19 cellular contexts compared by ENCODE assay signal in genomic region chr12:47224563-47225133, GRCh38.
DNase-seq lines count a peak whose midpoint lies in the region; ATAC-seq, FAIRE-seq and TF ChIP-seq lines count a peak whose summit lies in the region.
"Had no signal": no experiment of that assay in that cellular context is flagged by ENCODE, and none has a peak within 500 bp of the region (broad histone marks: within the 10 kb centered on the region; RNA-seq: fewer than 3 reads in every experiment).

No MANE protein-coding gene starts in this region.

- peaks cover 11% of the 10 kb centered on the region for H3K36me3 ChIP-seq in CD8-positive, alpha-beta T cell (ENCODE audit: insufficient read depth, low read length)
- H3K36me3 ChIP-seq in keratinocyte (ENCODE audit: control insufficient read depth in 2 of 2, extremely low read depth in 1 of 2, insufficient read depth in 2 of 2, low read length in 2 of 2): no peaks in the 10 kb centered on the region
- peaks cover 24% of the 10 kb centered on the region for H3K36me3 ChIP-seq in effector memory CD4-positive, alpha-beta T cell (ENCODE audit: control insufficient read depth, insufficient read depth, low read length)
- H3K36me3 ChIP-seq: breast epithelium, prostate gland, transverse colon, WERI-Rb-1 had no signal

- intact Hi-C loops in CD8-positive, alpha-beta T cell (cut with DNase I, micrococcal nuclease): loop anchor here (1.0 to 5.0 kb wide), 2 partner anchors 12 to 83 kb away; no protein-coding TSS in a partner anchor
- intact Hi-C loops in CD14-positive monocyte (cut with micrococcal nuclease): no loop called here

- no peaks in the 10 kb centered on the region for H3K27me3 ChIP-seq in CD8-positive, alpha-beta T cell (ENCODE audit: insufficient read depth, low read length)
- no peaks in the 10 kb centered on the region for H3K27me3 ChIP-seq in keratinocyte (ENCODE audit: control insufficient read depth, extremely low read depth, insufficient read depth, low read length)
- no peaks in the 10 kb centered on the region for H3K27me3 ChIP-seq in effector memory CD4-positive, alpha-beta T cell (replicated peaks; ENCODE audit: control insufficient read depth, insufficient read depth, low read length, poor library complexity, severe bottlenecking)
- H3K27me3 ChIP-seq: breast epithelium, transverse colon had no signal

- ATAC-seq in CD8-positive, alpha-beta T cell: peak; percentile 14
- no peak for ATAC-seq in activated CD8-positive, alpha-beta T cell treated with anti-CD3 and anti-CD28 coated beads, Interleukin-2, amount 10 ng/mL, durations not matched to agents 7 days and 5 days

- H3K4me1 Mint-ChIP-seq in CD8-positive, alpha-beta T cell (ENCODE audit: low read depth): peaks cover 84% of the 10 kb centered on the region
- peaks cover 76% of the 10 kb centered on the region for H3K4me1 Mint-ChIP-seq in activated CD8-positive, alpha-beta T cell treated with anti-CD3 and anti-CD28 coated beads, Interleukin-2, amount 10 ng/mL, durations not matched to agents 7 days and 5 days (ENCODE audit: low read depth)
- H3K4me1 Mint-ChIP-seq in CD14-positive monocyte: peaks cover 26% of the 10 kb centered on the region

- H3K36me3 Mint-ChIP-seq in CD8-positive, alpha-beta T cell: peaks cover 84% of the 10 kb centered on the region
- H3K36me3 Mint-ChIP-seq in activated CD8-positive, alpha-beta T cell treated with anti-CD3 and anti-CD28 coated beads, Interleukin-2, amount 10 ng/mL, durations not matched to agents 7 days and 5 days (ENCODE audit: low read depth): peaks cover 78% of the 10 kb centered on the region
- H3K36me3 Mint-ChIP-seq in CD14-positive monocyte: peaks cover 0 to 4% of the 10 kb centered on the region in 2 donors

- no peaks in the 10 kb centered on the region for H3K9me1 ChIP-seq in keratinocyte (ENCODE audit: control insufficient read depth, extremely low read depth, insufficient read depth, low read length)

- H3K9me3 Mint-ChIP-seq in CD8-positive, alpha-beta T cell: no peaks in the 10 kb centered on the region
- no peaks in the 10 kb centered on the region for H3K9me3 Mint-ChIP-seq in activated CD8-positive, alpha-beta T cell treated with anti-CD3 and anti-CD28 coated beads, Interleukin-2, amount 10 ng/mL, durations not matched to agents 7 days and 5 days (ENCODE audit: insufficient read depth)
- H3K9me3 Mint-ChIP-seq in CD14-positive monocyte: no peaks in the 10 kb centered on the region

- no peaks in the 10 kb centered on the region for H3K79me2 ChIP-seq in keratinocyte (ENCODE audit: control insufficient read depth, insufficient read depth, low read length)

- no peak overlapping the region for H3K4me3 ChIP-seq in CD8-positive, alpha-beta T cell (ENCODE audit: low read depth, low read length)
- no peak overlapping the region for H3K4me3 ChIP-seq in keratinocyte (ENCODE audit: control insufficient read depth in 2 of 3, extremely low read depth in 1 of 3, insufficient read depth in 2 of 3, low read depth in 1 of 3, low read length in 3 of 3)
- no peak overlapping the region for H3K4me3 ChIP-seq in effector memory CD4-positive, alpha-beta T cell (ENCODE audit: insufficient read depth, low read depth, low read length, poor library complexity, severe bottlenecking)
- H3K4me3 ChIP-seq: breast epithelium, mucosa of descending colon, prostate gland had no signal

- dilution Hi-C loops in keratinocyte (cut with MboI; ENCODE audit: extremely low pct_ligation_motif_present, low sequenced_read_pairs): no loop called here

- H2AFZ ChIP-seq in keratinocyte (ENCODE audit: control insufficient read depth, low read length): no peak overlapping the region

- H3K27me3 Mint-ChIP-seq in CD8-positive, alpha-beta T cell (ENCODE audit: low read depth): no peaks in the 10 kb centered on the region
- H3K27me3 Mint-ChIP-seq in activated CD8-positive, alpha-beta T cell treated with anti-CD3 and anti-CD28 coated beads, Interleukin-2, amount 10 ng/mL, durations not matched to agents 7 days and 5 days (ENCODE audit: low read depth): no peaks in the 10 kb centered on the region
- H3K27me3 Mint-ChIP-seq in CD14-positive monocyte (ENCODE audit: low read depth in 3 of 3): no peaks in the 10 kb centered on the region

- no peak overlapping the region for H3K4me2 ChIP-seq in keratinocyte (ENCODE audit: control insufficient read depth, extremely low read depth, insufficient read depth, low read depth, low read length)
- H3K4me2 ChIP-seq: SK-N-SH had no signal

- H3K27ac Mint-ChIP-seq in CD8-positive, alpha-beta T cell: peak overlapping the region; percentile 93
- peak overlapping the region; percentile 82 for H3K27ac Mint-ChIP-seq in activated CD8-positive, alpha-beta T cell treated with anti-CD3 and anti-CD28 coated beads, Interleukin-2, amount 10 ng/mL, durations not matched to agents 7 days and 5 days
- H3K27ac Mint-ChIP-seq in CD14-positive monocyte: no peak overlapping the region

- peaks cover 66% of the 10 kb centered on the region for H3K4me1 ChIP-seq in CD8-positive, alpha-beta T cell (ENCODE audit: insufficient read depth, low read length)
- peaks cover 28% of the 10 kb centered on the region for H3K4me1 ChIP-seq in keratinocyte (ENCODE audit: control insufficient read depth, extremely low read depth, insufficient read depth, low read length)
- H3K4me1 ChIP-seq in effector memory CD4-positive, alpha-beta T cell (ENCODE audit: control insufficient read depth, insufficient read depth, low read length, poor library complexity, severe bottlenecking): peaks cover 30% of the 10 kb centered on the region
- H3K4me1 ChIP-seq: breast epithelium, prostate gland had no signal

- H3K27ac ChIP-seq in 22Rv1 (peak overlapping the region; percentile 77), keratinocyte (ENCODE audit: control insufficient read depth, insufficient read depth, low read length) (no peak overlapping the region)
- H3K27ac ChIP-seq in CD8-positive, alpha-beta T cell (ENCODE audit: low read depth, low read length): peak overlapping the region; percentile 11
- H3K27ac ChIP-seq in effector memory CD4-positive, alpha-beta T cell (ENCODE audit: insufficient read depth, low read length, poor library complexity, severe bottlenecking): no peak overlapping the region
- H3K27ac ChIP-seq: prostate gland, WERI-Rb-1 had no signal

- no peak overlapping the region for H3K9ac ChIP-seq in keratinocyte (ENCODE audit: control insufficient read depth, extremely low read depth, insufficient read depth, low read length)
- H3K9ac ChIP-seq: SK-N-SH had no signal

- H3K4me3 Mint-ChIP-seq in CD8-positive, alpha-beta T cell: peak overlapping the region; percentile 83
- H3K4me3 Mint-ChIP-seq in activated CD8-positive, alpha-beta T cell treated with anti-CD3 and anti-CD28 coated beads, Interleukin-2, amount 10 ng/mL, durations not matched to agents 7 days and 5 days: peak overlapping the region; percentile 70
- H3K4me3 Mint-ChIP-seq in CD14-positive monocyte: no peak overlapping the region

- no peaks in the 10 kb centered on the region for H3K9me3 ChIP-seq in CD8-positive, alpha-beta T cell (ENCODE audit: low read length)
- H3K9me3 ChIP-seq in keratinocyte (ENCODE audit: control insufficient read depth, low read depth, low read length): no peaks in the 10 kb centered on the region
- H3K9me3 ChIP-seq in effector memory CD4-positive, alpha-beta T cell (ENCODE audit: control insufficient read depth, low read length): no peaks in the 10 kb centered on the region
- H3K9me3 ChIP-seq: breast epithelium, mucosa of descending colon, prostate gland, SK-N-SH, transverse colon had no signal

- TF ChIP-seq CTCF in 22Rv1 (IDR thresholded peaks at IDR 0.05) (no peak), keratinocyte (optimal IDR thresholded peaks at IDR 0.05 in 1 of 3, IDR thresholded peaks at IDR 0.05 in 1 of 3, conservative IDR thresholded peaks at IDR 0.05 in 1 of 3; ENCODE audit: extremely low read depth in 1 of 3, insufficient read depth in 2 of 3, low read length in 3 of 3) (no peak), CD14-positive monocyte (IDR thresholded peaks at IDR 0.05) (no peak)
- no peak for TF ChIP-seq CTCF in CD8-positive, alpha-beta T cell (IDR thresholded peaks at IDR 0.05)

- no peak for DNase-seq in CD8-positive, alpha-beta T cell
- no peak for DNase-seq in activated CD8-positive, alpha-beta T cell treated with anti-CD3 and anti-CD28 coated beads, Interleukin-2, amount 10 ng/mL, durations not matched to agents 7 days and 5 days
- no peak for DNase-seq in keratinocyte (ENCODE audit: low read depth, low spot score)
- DNase-seq in NCI-H146 (lab: John Stamatoyannopoulos, UW): no peak
- no peak for DNase-seq in kidney glomerular epithelial cell (lab: John Stamatoyannopoulos, UW)
- no peak for DNase-seq in effector memory CD4-positive, alpha-beta T cell
- DNase-seq in CD14-positive monocyte (ENCODE audit: low spot score): no peak
- DNase-seq: C1 segment of cervical spinal cord; effector CD8-positive, alpha-beta T cell; kidney; mucosa of descending colon; NCI-H2227 treated with DMSO at 0.1 percent for 48 hours; SK-N-SH; stimulated activated CD4-positive, alpha-beta T cell treated with anti-CD3 and anti-CD28 coated beads, Interleukin-15, amount 100 ng/mL, for 24 hours; transverse colon; WERI-Rb-1 had no signal

- POLR2A ChIA-PET in CD8-positive, alpha-beta T cell (lab: Charles Lee): interaction anchor here (3.0 kb wide), 1 partner anchor 32 kb away, joined by 12 read pairs; no protein-coding TSS in a partner anchor
- POLR2A ChIA-PET in activated CD8-positive, alpha-beta T cell treated with anti-CD3 and anti-CD28 coated beads, Interleukin-2, amount 10 ng/mL, durations not matched to agents 7 days and 5 days (lab: Charles Lee): interaction anchor here (1.0 kb wide), 1 partner anchor 9 kb away, joined by 4 read pairs; no protein-coding TSS in a partner anchor

- FAIRE-seq in keratinocyte (lab: Jason Lieb, UNC): peak; percentile 9
- FAIRE-seq: kidney had no signal

- H4K20me1 ChIP-seq in keratinocyte (ENCODE audit: control insufficient read depth, extremely low read depth, insufficient read depth, low read length): no peaks in the 10 kb centered on the region

- CTCF ChIA-PET in CD8-positive, alpha-beta T cell (lab: Charles Lee): interaction anchor here (1.0 kb wide), 1 partner anchor 179 kb away, joined by 3 read pairs; no protein-coding TSS in a partner anchor
- CTCF ChIA-PET in activated CD8-positive, alpha-beta T cell treated with anti-CD3 and anti-CD28 coated beads, Interleukin-2, amount 10 ng/mL, durations not matched to agents 7 days and 5 days (lab: Charles Lee): interaction anchor here (0.6 to 1.7 kb wide), 4 partner anchors 16 to 173 kb away, joined by 3 to 8 read pairs (median 3); no protein-coding TSS in a partner anchor

Comparison
In these comparisons a context has a peak if more than half of its experiments do, and no peak if none do; other contexts are left out.
1. H3K27ac ChIP-seq: peak in 22Rv1 (single experiment) and CD8-positive, alpha-beta T cell (single experiment); none in keratinocyte (single experiment) and effector memory CD4-positive, alpha-beta T cell (single experiment).
2. H3K27ac Mint-ChIP-seq: peak in CD8-positive, alpha-beta T cell (single experiment) and activated CD8-positive, alpha-beta T cell treated with anti-CD3 and anti-CD28 coated beads, Interleukin-2, amount 10 ng/mL, durations not matched to agents 7 days and 5 days (single experiment); none in CD14-positive monocyte (0 of 7).
3. H3K4me3 Mint-ChIP-seq: peak in CD8-positive, alpha-beta T cell (single experiment) and activated CD8-positive, alpha-beta T cell treated with anti-CD3 and anti-CD28 coated beads, Interleukin-2, amount 10 ng/mL, durations not matched to agents 7 days and 5 days (single experiment); none in CD14-positive monocyte (0 of 2).
4. intact Hi-C loops: an anchor here in CD8-positive, alpha-beta T cell (1.0 to 5.0 kb wide); none called in CD14-positive monocyte.